In genomic region chr15:64483749-64484148, GRCh38 we compare ENCODE assay signal across 1 cellular context.
TF ChIP-seq lines count a peak whose summit lies in the region.

No MANE protein-coding gene starts in this region.

TF ChIP-seq in HepG2, 621 proteins besides CTCF, POLR2A, EP300 and RAD21 (continued from another document):
- TF ChIP-seq DNMT3B (CRISPR knock-in tag; conservative IDR thresholded peaks at IDR 0.05) (no peak), ZNF569 (CRISPR knock-in tag; IDR thresholded peaks at IDR 0.05; ENCODE audit: borderline replicate concordance) (no peak), SALL2 (CRISPR knock-in tag; IDR thresholded peaks at IDR 0.05) (no peak), ZNF335 (CRISPR knock-in tag; IDR thresholded peaks at IDR 0.05) (no peak), TBX2 (CRISPR knock-in tag; IDR thresholded peaks at IDR 0.05; ENCODE audit: borderline replicate concordance) (no peak), ZSCAN9 (CRISPR knock-in tag; IDR thresholded peaks at IDR 0.05; ENCODE audit: borderline replicate concordance) (no peak), AHDC1 (CRISPR knock-in tag; IDR thresholded peaks at IDR 0.05; ENCODE audit: borderline replicate concordance) (no peak), ZNF781 (CRISPR knock-in tag; IDR thresholded peaks at IDR 0.05; ENCODE audit: borderline replicate concordance, not compliant biosample characterization) (no peak)
- TF ChIP-seq, protein P1, sequence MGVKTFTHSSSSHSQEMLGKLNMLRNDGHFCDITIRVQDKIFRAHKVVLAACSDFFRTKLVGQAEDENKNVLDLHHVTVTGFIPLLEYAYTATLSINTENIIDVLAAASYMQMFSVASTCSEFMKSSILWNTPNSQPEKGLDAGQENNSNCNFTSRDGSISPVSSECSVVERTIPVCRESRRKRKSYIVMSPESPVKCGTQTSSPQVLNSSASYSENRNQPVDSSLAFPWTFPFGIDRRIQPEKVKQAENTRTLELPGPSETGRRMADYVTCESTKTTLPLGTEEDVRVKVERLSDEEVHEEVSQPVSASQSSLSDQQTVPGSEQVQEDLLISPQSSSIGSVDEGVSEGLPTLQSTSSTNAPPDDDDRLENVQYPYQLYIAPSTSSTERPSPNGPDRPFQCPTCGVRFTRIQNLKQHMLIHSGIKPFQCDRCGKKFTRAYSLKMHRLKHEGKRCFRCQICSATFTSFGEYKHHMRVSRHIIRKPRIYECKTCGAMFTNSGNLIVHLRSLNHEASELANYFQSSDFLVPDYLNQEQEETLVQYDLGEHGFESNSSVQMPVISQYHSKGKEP (CRISPR knock-in tag; IDR thresholded peaks at IDR 0.05): no peak
